26 cellular contexts compared by ENCODE assay signal in genomic region chr3:35653347-35653746, GRCh38. TPM values are rescaled to one million over a fixed set of nuclear protein-coding genes. Genes with fewer than 3 reads are reported as not detected.
DNase-seq lines count a peak whose midpoint lies in the region; ATAC-seq and TF ChIP-seq lines count a peak whose summit lies in the region.
"Had no signal": no experiment of that assay in that cellular context is flagged by ENCODE, and none has a peak within 500 bp of the region (broad histone marks: within the 10 kb centered on the region; RNA-seq: fewer than 3 reads in every experiment).

No MANE protein-coding gene starts in this region.

- H3K4me3 ChIP-seq in DND-41 (ENCODE audit: low read depth in 1 of 2, low read length in 2 of 2) = peak overlapping the region in 1 of 2 experiments; percentile 49; a peak in 3 of 4 replicates
- peak overlapping the region; percentile 54 for H3K4me3 ChIP-seq in thymus (ENCODE audit: low read length)
- H3K4me3 ChIP-seq: A549, SJSA1 had no signal

- intact Hi-C loops in activated T-helper 1 cell treated with anti-CD3 and anti-CD28 coated beads, Interleukin-12 subunit alpha, Interleukin-12 subunit beta, Interleukin-2, Interleukin-4 antibody, amounts not matched to agents 30 ng/mL and 10 ng/mL and 1 ng/mL, durations not matched to agents 14 hours and 24 hours and 36 hours (cut with micrococcal nuclease) = no loop called here

- peaks cover 4% of the 10 kb centered on the region for H3K36me3 Mint-ChIP-seq in brain
- H3K36me3 Mint-ChIP-seq in activated T-helper 1 cell treated with anti-CD3 and anti-CD28 coated beads, Interleukin-12 subunit alpha, Interleukin-12 subunit beta, Interleukin-2, Interleukin-4 antibody, amounts not matched to agents 30 ng/mL and 10 ng/mL and 1 ng/mL, durations not matched to agents 14 hours and 24 hours and 36 hours (ENCODE audit: low read depth) = no peaks in the 10 kb centered on the region
- H3K36me3 Mint-ChIP-seq: CD14-positive monocyte; CD8-positive, alpha-beta memory T cell had no signal

- no peaks in the 10 kb centered on the region for H3K9me3 Mint-ChIP-seq in brain
- no peaks in the 10 kb centered on the region for H3K9me3 Mint-ChIP-seq in activated T-helper 1 cell treated with anti-CD3 and anti-CD28 coated beads, Interleukin-12 subunit alpha, Interleukin-12 subunit beta, Interleukin-2, Interleukin-4 antibody, amounts not matched to agents 30 ng/mL and 10 ng/mL and 1 ng/mL, durations not matched to agents 14 hours and 24 hours and 36 hours
- H3K9me3 Mint-ChIP-seq: CD14-positive monocyte had no signal

- peak overlapping the region in 4 of 5 experiments; percentile 13 to 80 (median 48) for H3K4me3 Mint-ChIP-seq in brain
- H3K4me3 Mint-ChIP-seq in activated T-helper 1 cell treated with anti-CD3 and anti-CD28 coated beads, Interleukin-12 subunit alpha, Interleukin-12 subunit beta, Interleukin-2, Interleukin-4 antibody, amounts not matched to agents 30 ng/mL and 10 ng/mL and 1 ng/mL, durations not matched to agents 14 hours and 24 hours and 36 hours = no peak overlapping the region
- H3K4me3 Mint-ChIP-seq: CD14-positive monocyte; CD8-positive, alpha-beta memory T cell had no signal

- peaks cover 66% of the 10 kb centered on the region for H3K4me1 Mint-ChIP-seq in brain
- no peaks in the 10 kb centered on the region for H3K4me1 Mint-ChIP-seq in activated T-helper 1 cell treated with anti-CD3 and anti-CD28 coated beads, Interleukin-12 subunit alpha, Interleukin-12 subunit beta, Interleukin-2, Interleukin-4 antibody, amounts not matched to agents 30 ng/mL and 10 ng/mL and 1 ng/mL, durations not matched to agents 14 hours and 24 hours and 36 hours (ENCODE audit: low read depth)
- H3K4me1 Mint-ChIP-seq: CD14-positive monocyte; CD8-positive, alpha-beta memory T cell had no signal

- H3K36me3 ChIP-seq in DND-41 (ENCODE audit: insufficient read depth, low read length) (peaks cover 58% of the 10 kb centered on the region), thymus (ENCODE audit: control insufficient read depth, insufficient read depth) (no peaks in the 10 kb centered on the region)
- H3K36me3 ChIP-seq: SJSA1 had no signal

- peaks cover 98% of the 10 kb centered on the region for H3K79me2 ChIP-seq in DND-41 (ENCODE audit: insufficient read depth, low read length)

- TF ChIP-seq CTCF in DND-41 (IDR thresholded peaks at IDR 0.05; ENCODE audit: borderline replicate concordance, extremely low read depth, low read length, poor library complexity, severe bottlenecking) (no peak), brain (conservative IDR thresholded peaks at IDR 0.05) (no peak)

- no peaks in the 10 kb centered on the region for H3K27me3 Mint-ChIP-seq in brain
- H3K27me3 Mint-ChIP-seq in activated T-helper 1 cell treated with anti-CD3 and anti-CD28 coated beads, Interleukin-12 subunit alpha, Interleukin-12 subunit beta, Interleukin-2, Interleukin-4 antibody, amounts not matched to agents 30 ng/mL and 10 ng/mL and 1 ng/mL, durations not matched to agents 14 hours and 24 hours and 36 hours (ENCODE audit: insufficient read depth) = peaks cover 2% of the 10 kb centered on the region
- H3K27me3 Mint-ChIP-seq: CD8-positive, alpha-beta memory T cell had no signal

- H3K27me3 ChIP-seq in DND-41 (ENCODE audit: insufficient read depth, low read length, poor library complexity) (no peaks in the 10 kb centered on the region), thymus (ENCODE audit: control insufficient read depth, insufficient read depth) (no peaks in the 10 kb centered on the region)
- H3K27me3 ChIP-seq: SJSA1 had no signal

- peak overlapping the region; percentile 97 for H3K9ac ChIP-seq in DND-41 (ENCODE audit: low read depth, low read length)
- H3K9ac ChIP-seq: KMS-11 had no signal

- WGBS in thymus = 40% methylated on average over 7 of the region's 7 CpGs

- no peaks in the 10 kb centered on the region for H4K20me1 ChIP-seq in DND-41 (ENCODE audit: insufficient read depth, low read length)

- ATAC-seq in DND-41 (ENCODE audit: insufficient read depth, low read depth) = peak; percentile 28
- ATAC-seq in HG02840 (IDR thresholded peaks at IDR 0.05; ENCODE audit: low FRiP score, unreplicated experiment) = no peak
- ATAC-seq: A549 had no signal

- H3K4me1 ChIP-seq in DND-41 (ENCODE audit: insufficient read depth, low read length) (peaks cover 92% of the 10 kb centered on the region), thymus (ENCODE audit: control insufficient read depth, insufficient read depth, low read length) (peaks cover 14% of the 10 kb centered on the region)
- H3K4me1 ChIP-seq: SJSA1 had no signal

- H3K9me3 ChIP-seq in DND-41 (ENCODE audit: insufficient read depth, low read length, severe bottlenecking) = no peaks in the 10 kb centered on the region
- no peaks in the 10 kb centered on the region for H3K9me3 ChIP-seq in thymus (ENCODE audit: control insufficient read depth)
- H3K9me3 ChIP-seq: A549, SJSA1 had no signal

- DNase-seq in DND-41 (peak; percentile 70), NAMALWA (ENCODE audit: low spot score) (peak; percentile 47), NCI-H748 treated with DMSO at 0.1 percent for 48 hours (lab: John Stamatoyannopoulos, UW) (no peak)
- DNase-seq in activated T-helper 1 cell treated with anti-CD3 and anti-CD28 coated beads, Interleukin-12 subunit alpha, Interleukin-12 subunit beta, Interleukin-2, Interleukin-4 antibody, amounts not matched to agents 30 ng/mL and 10 ng/mL and 1 ng/mL, durations not matched to agents 14 hours and 24 hours and 36 hours (ENCODE audit: low spot score) = no peak
- DNase-seq: AML-193; CD8-positive, alpha-beta memory T cell; DMS 273 treated with DMSO at 0.1 percent for 48 hours; DMS79; GOT3; HCEC 1CT; IMR-90; NCI-H1105; NCI-H1436 treated with DMSO at 0.1 percent for 48 hours; NCI-H187 treated with DMSO at 0.1 percent for 48 hours; NCI-H2171 treated with DMSO at 0.1 percent for 48 hours; NCI-H345; NCI-H510A treated with DMSO at 0.1 percent for 48 hours; Right ventricle myocardium superior; RPMI8226 had no signal

- H3K4me2 ChIP-seq in DND-41 (ENCODE audit: insufficient read depth, low read length) = peak overlapping the region; percentile 64
- H3K4me2 ChIP-seq: A549, KMS-11 had no signal

- no peak overlapping the region for H2AFZ ChIP-seq in DND-41 (ENCODE audit: low read depth, low read length)

- H3K27ac ChIP-seq in DND-41 (ENCODE audit: low read length) (peak overlapping the region; percentile 100), thymus (ENCODE audit: low read depth) (peak overlapping the region; percentile 36)
- H3K27ac ChIP-seq: KMS-11, SJSA1 had no signal

- peak overlapping the region in 1 of 5 experiments; percentile 89 for H3K27ac Mint-ChIP-seq in brain
- no peak overlapping the region for H3K27ac Mint-ChIP-seq in activated T-helper 1 cell treated with anti-CD3 and anti-CD28 coated beads, Interleukin-12 subunit alpha, Interleukin-12 subunit beta, Interleukin-2, Interleukin-4 antibody, amounts not matched to agents 30 ng/mL and 10 ng/mL and 1 ng/mL, durations not matched to agents 14 hours and 24 hours and 36 hours
- H3K27ac Mint-ChIP-seq: CD14-positive monocyte; CD8-positive, alpha-beta memory T cell had no signal

RNA-seq across cellular contexts. Expression of gene ARPP21, which starts 14.0 kb away (rescaled TPM):
- polyA plus RNA-seq in brain (ENCODE audit: insufficient read depth, low read depth, low replicate concordance) (9.4 TPM), thymus (50.8 TPM)
- total RNA-seq in activated T-helper 1 cell treated with anti-CD3 and anti-CD28 coated beads, Interleukin-12 subunit alpha, Interleukin-12 subunit beta, Interleukin-2, Interleukin-4 antibody, amounts not matched to agents 30 ng/mL and 10 ng/mL and 1 ng/mL, durations not matched to agents 14 hours and 24 hours and 36 hours = not detected in 2 replicates
- total RNA-seq: CD8-positive, alpha-beta memory T cell; IMR-90; Right ventricle myocardium superior; SJSA1 had no signal
- polyA plus RNA-seq: CD14-positive monocyte; CD8-positive, alpha-beta memory T cell; IMR-90 had no signal

Comparison
In these comparisons a context has a peak if more than half of its experiments do, and no peak if none do; other contexts are left out.
1. DNase-seq: peak in DND-41 (single experiment) and NAMALWA (single experiment); none in activated T-helper 1 cell treated with anti-CD3 and anti-CD28 coated beads, Interleukin-12 subunit alpha, Interleukin-12 subunit beta, Interleukin-2, Interleukin-4 antibody, amounts not matched to agents 30 ng/mL and 10 ng/mL and 1 ng/mL, durations not matched to agents 14 hours and 24 hours and 36 hours (single experiment) and NCI-H748 treated with DMSO at 0.1 percent for 48 hours (single experiment).